ENCODE assay signal across 8 cellular contexts in genomic region chr7:17234398-17235021, GRCh38.
DNase-seq lines count a peak whose midpoint lies in the region; ATAC-seq and TF ChIP-seq lines count a peak whose summit lies in the region.

No MANE protein-coding gene starts in this region.

- TF ChIP-seq CTCF in PC-3 (conservative IDR thresholded peaks at IDR 0.05; ENCODE audit: low read depth, low read length) (0 out of 2 replicates have a peak, but pooled peaks have one; percentile 9), WERI-Rb-1 (IDR thresholded peaks at IDR 0.05; ENCODE audit: low read depth, low read length) (no peak)

- H3K4me1 ChIP-seq in PC-3 (ENCODE audit: insufficient read depth, low read length): peaks cover 32% of the 10 kb centered on the region

- CTCF ChIA-PET in PC-3 (lab: Charles Lee): no interaction called here

- no peaks in the 10 kb centered on the region for H3K27me3 ChIP-seq in PC-3 (ENCODE audit: low read length)
- H3K27me3 ChIP-seq in WERI-Rb-1 (ENCODE audit: insufficient read depth, low read depth, severe bottlenecking): no peaks in the 10 kb centered on the region

- no peaks in the 10 kb centered on the region for H3K9me2 ChIP-seq in PC-3 (replicated peaks; ENCODE audit: low read length)

- intact Hi-C loops in PC-3 (cut with micrococcal nuclease): loop anchor here (1.0 to 2.0 kb wide), 8 partner anchors 42 to 308 kb away; no protein-coding TSS in a partner anchor
- intact Hi-C loops in posterior vena cava (cut with DNase I): no loop called here

- H3K27ac ChIP-seq in PC-3 (ENCODE audit: low read length): peak overlapping the region; percentile 93
- no peak overlapping the region for H3K27ac ChIP-seq in WERI-Rb-1

- H3K79me2 ChIP-seq in PC-3 (ENCODE audit: low read length): no peaks in the 10 kb centered on the region

- H3K4me3 ChIP-seq in PC-3 (ENCODE audit: low read length): peak overlapping the region; percentile 52
- no peak overlapping the region for H3K4me3 ChIP-seq in WERI-Rb-1 (ENCODE audit: low read depth, low read length)

- BruUV-seq in PC-3 (replicated peaks; lab: Mats Ljungman, UMichigan): no TSS peak

- H3K9me3 ChIP-seq in PC-3 (ENCODE audit: low read length) (no peaks in the 10 kb centered on the region), WERI-Rb-1 (ENCODE audit: severe bottlenecking) (no peaks in the 10 kb centered on the region)

- no peaks in the 10 kb centered on the region for H4K20me1 ChIP-seq in PC-3 (ENCODE audit: low read length)

- POLR2A ChIA-PET in PC-3 (lab: Charles Lee; ENCODE audit: unreplicated experiment): no interaction called here

- peak overlapping the region; percentile 77 for H3K4me2 ChIP-seq in PC-3 (ENCODE audit: low read length)

- DNase-seq in PC-3 (peak; percentile 98), glomerular endothelial cell (ENCODE audit: extremely low read depth, low read depth, low spot score) (peak; percentile 88), WERI-Rb-1 (no peak), posterior vena cava (ENCODE audit: low spot score) (no peak)
- DNase-seq in activated effector memory CD4-positive, alpha-beta T cell treated with Interleukin-2 at 50 U/mL for 16 hours: peak; percentile 42
- DNase-seq in stimulated activated CD4-positive, alpha-beta T cell treated with anti-CD3 and anti-CD28 coated beads, Interleukin-15, amount 100 ng/mL, for 24 hours: peak; percentile 65

- H3K36me3 ChIP-seq in PC-3 (ENCODE audit: low read depth, low read length): no peaks in the 10 kb centered on the region
- no peaks in the 10 kb centered on the region for H3K36me3 ChIP-seq in WERI-Rb-1

- ATAC-seq in GM18511 (IDR thresholded peaks at IDR 0.05; ENCODE audit: unreplicated experiment) (peak; percentile 98), HG02870 (IDR thresholded peaks at IDR 0.05; ENCODE audit: unreplicated experiment) (peak; percentile 95), PC-3 (peak; percentile 91)

- H3K9ac ChIP-seq in PC-3 (ENCODE audit: low read length): peak overlapping the region; percentile 73

- H2AFZ ChIP-seq in PC-3 (ENCODE audit: low read length): peak overlapping the region; percentile 82

- H3F3A ChIP-seq in PC-3 (ENCODE audit: low read length, unreplicated experiment): peaks cover 5% of the 10 kb centered on the region

Comparison
In these comparisons a context has a peak if more than half of its experiments do, and no peak if none do; other contexts are left out.
1. DNase-seq: peak in PC-3 (single experiment), activated effector memory CD4-positive, alpha-beta T cell treated with Interleukin-2 at 50 U/mL for 16 hours (single experiment), glomerular endothelial cell (single experiment) and stimulated activated CD4-positive, alpha-beta T cell treated with anti-CD3 and anti-CD28 coated beads, Interleukin-15, amount 100 ng/mL, for 24 hours (single experiment); none in WERI-Rb-1 (single experiment) and posterior vena cava (single experiment).
2. Peak in every context shown above with its lines, with median percentiles within 50 percentile points of each other: ATAC-seq.